8 cellular contexts compared by ENCODE assay signal in the genomic region with DNA sequence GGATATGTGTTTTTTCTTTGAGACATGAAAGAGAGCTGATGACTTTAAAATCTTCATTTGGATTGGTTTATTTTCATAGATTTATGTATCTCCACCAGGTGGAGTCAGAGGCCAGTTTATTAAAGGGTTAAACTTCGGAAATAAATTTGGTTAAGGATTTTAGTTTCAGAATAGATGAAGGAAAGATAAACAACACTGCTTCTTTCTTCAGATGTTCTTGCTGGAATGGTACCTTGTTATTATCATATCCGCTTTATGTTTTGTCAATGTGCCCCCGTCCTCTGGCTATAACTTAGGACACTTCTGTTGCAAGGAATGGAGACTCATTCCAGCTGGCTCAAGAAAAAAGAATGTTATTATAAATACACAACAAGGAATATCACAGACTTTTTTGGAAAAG.
DNase-seq lines count a peak whose midpoint lies in the region; ATAC-seq and TF ChIP-seq lines count a peak whose summit lies in the region.

No MANE protein-coding gene starts in this region.

- no peaks in the 10 kb centered on the region for H3K9me3 ChIP-seq in mucosa of descending colon

- H3K27ac ChIP-seq in C4-2B, result no peak overlapping the region

- peak; percentile 40 for ATAC-seq in mucosa of descending colon
- ATAC-seq in HG03039 (IDR thresholded peaks at IDR 0.05; ENCODE audit: unreplicated experiment), result no peak
- ATAC-seq in HG03520 (IDR thresholded peaks at IDR 0.05; ENCODE audit: unreplicated experiment), result no peak
- ATAC-seq in HG03108 (IDR thresholded peaks at IDR 0.05; ENCODE audit: unreplicated experiment), result no peak
- no peak for ATAC-seq in omental fat pad (ENCODE audit: low FRiP score)

- intact Hi-C loops in mucosa of descending colon (cut with DNase I, micrococcal nuclease), result loop anchor here in 1 of 2 donors (2.0 kb wide), 1 partner anchor 151 kb away; no protein-coding TSS in a partner anchor

- DNase-seq in cardiac fibroblast (ENCODE audit: low read depth in 2 of 2), result peak; percentile 39 to 50
- DNase-seq in mucosa of descending colon, result peak in 1 of 3 donors; percentile 18
- DNase-seq in omental fat pad (ENCODE audit: low spot score), result no peak

- peak; percentile 70 for TF ChIP-seq CTCF in C4-2B (conservative IDR thresholded peaks at IDR 0.05)
- TF ChIP-seq CTCF in LNCAP (IDR thresholded peaks at IDR 0.05), result peak; percentile 58; the same call in 1 of the 2 replicates
- TF ChIP-seq CTCF in cardiac fibroblast (IDR thresholded peaks at IDR 0.05; ENCODE audit: low read depth, low read length), result peak; percentile 48
- no peak for TF ChIP-seq CTCF in mucosa of descending colon (IDR thresholded peaks at IDR 0.05)
- TF ChIP-seq CTCF in omental fat pad (IDR thresholded peaks at IDR 0.05), result no peak

- H3K36me3 ChIP-seq in mucosa of descending colon (ENCODE audit: low read depth), result no peaks in the 10 kb centered on the region

- H3K4me3 ChIP-seq in cardiac fibroblast (replicated peaks in 1 of 2; ENCODE audit: low read depth in 2 of 2, low read length in 2 of 2) (no peak overlapping the region), mucosa of descending colon (no peak overlapping the region)

- peaks cover 4% of the 10 kb centered on the region for H3K4me1 ChIP-seq in mucosa of descending colon (ENCODE audit: low read depth)

Comparison
In these comparisons a context has a peak if more than half of its experiments do, and no peak if none do; other contexts are left out.
1. CTCF ChIP-seq: peak in C4-2B (single experiment), LNCAP (single experiment) and cardiac fibroblast (single experiment); none in mucosa of descending colon (single experiment) and omental fat pad (0 of 3).